Comparison of ENCODE assay signal across 1 cellular context in the genomic region with DNA sequence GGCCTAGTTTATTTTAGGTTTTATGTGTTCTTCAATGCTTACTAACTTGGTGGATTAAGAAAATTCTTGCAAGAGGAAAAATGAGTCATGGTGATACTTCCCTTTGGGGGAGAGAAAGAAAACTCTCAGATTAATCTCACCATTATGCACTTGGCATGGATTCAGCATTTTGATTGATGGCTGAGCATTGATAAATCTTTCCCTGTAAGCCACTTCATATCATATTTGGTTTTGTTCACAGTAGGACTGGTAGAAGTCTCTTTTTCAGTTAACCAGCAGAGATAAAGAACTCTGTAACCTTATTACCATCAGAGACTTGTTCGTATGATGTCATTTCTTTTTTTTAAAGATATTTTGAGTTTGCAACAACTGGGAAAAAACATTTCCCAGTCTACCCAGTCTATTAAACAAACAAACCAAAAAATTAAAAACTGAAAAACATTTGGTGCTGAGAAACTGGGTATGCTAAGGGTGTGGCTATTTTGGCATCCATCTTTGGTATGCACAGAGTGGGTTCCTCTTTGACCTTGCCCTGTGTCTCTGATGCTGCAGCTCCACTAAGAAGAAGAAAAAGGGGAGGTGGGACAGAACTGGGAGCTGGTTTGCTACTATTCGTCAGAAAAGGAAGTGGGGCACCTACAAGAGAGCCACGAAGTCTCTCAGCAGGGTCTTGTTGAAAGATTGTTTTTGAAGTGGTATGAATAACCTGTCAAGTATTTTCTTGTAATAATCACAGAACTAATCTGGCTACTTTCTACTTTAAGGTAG.
TF ChIP-seq lines count a peak whose summit lies in the region.

No MANE protein-coding gene starts in this region.

TF ChIP-seq in HEK293, 187 proteins besides CTCF, POLR2A, EP300 and RAD21 (continued from another document):
- TF ChIP-seq, protein P1, sequence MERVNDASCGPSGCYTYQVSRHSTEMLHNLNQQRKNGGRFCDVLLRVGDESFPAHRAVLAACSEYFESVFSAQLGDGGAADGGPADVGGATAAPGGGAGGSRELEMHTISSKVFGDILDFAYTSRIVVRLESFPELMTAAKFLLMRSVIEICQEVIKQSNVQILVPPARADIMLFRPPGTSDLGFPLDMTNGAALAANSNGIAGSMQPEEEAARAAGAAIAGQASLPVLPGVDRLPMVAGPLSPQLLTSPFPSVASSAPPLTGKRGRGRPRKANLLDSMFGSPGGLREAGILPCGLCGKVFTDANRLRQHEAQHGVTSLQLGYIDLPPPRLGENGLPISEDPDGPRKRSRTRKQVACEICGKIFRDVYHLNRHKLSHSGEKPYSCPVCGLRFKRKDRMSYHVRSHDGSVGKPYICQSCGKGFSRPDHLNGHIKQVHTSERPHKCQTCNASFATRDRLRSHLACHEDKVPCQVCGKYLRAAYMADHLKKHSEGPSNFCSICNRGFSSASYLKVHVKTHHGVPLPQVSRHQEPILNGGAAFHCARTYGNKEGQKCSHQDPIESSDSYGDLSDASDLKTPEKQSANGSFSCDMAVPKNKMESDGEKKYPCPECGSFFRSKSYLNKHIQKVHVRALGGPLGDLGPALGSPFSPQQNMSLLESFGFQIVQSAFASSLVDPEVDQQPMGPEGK (tag by site-specific recombination; IDR thresholded peaks at IDR 0.05) = 0 out of 2 replicates have a peak, but pooled peaks have one; percentile 20
- TF ChIP-seq, protein P2, sequence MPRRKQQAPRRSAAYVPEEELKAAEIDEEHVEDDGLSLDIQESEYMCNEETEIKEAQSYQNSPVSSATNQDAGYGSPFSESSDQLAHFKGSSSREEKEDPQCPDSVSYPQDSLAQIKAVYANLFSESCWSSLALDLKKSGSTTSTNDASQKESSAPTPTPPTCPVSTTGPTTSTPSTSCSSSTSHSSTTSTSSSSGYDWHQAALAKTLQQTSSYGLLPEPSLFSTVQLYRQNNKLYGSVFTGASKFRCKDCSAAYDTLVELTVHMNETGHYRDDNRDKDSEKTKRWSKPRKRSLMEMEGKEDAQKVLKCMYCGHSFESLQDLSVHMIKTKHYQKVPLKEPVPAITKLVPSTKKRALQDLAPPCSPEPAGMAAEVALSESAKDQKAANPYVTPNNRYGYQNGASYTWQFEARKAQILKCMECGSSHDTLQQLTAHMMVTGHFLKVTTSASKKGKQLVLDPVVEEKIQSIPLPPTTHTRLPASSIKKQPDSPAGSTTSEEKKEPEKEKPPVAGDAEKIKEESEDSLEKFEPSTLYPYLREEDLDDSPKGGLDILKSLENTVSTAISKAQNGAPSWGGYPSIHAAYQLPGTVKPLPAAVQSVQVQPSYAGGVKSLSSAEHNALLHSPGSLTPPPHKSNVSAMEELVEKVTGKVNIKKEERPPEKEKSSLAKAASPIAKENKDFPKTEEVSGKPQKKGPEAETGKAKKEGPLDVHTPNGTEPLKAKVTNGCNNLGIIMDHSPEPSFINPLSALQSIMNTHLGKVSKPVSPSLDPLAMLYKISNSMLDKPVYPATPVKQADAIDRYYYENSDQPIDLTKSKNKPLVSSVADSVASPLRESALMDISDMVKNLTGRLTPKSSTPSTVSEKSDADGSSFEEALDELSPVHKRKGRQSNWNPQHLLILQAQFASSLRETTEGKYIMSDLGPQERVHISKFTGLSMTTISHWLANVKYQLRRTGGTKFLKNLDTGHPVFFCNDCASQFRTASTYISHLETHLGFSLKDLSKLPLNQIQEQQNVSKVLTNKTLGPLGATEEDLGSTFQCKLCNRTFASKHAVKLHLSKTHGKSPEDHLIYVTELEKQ (tag by site-specific recombination; IDR thresholded peaks at IDR 0.05; ENCODE audit: borderline replicate concordance) = 0 out of 2 replicates have a peak, but pooled peaks have one; percentile 42
- TF ChIP-seq, protein P3, sequence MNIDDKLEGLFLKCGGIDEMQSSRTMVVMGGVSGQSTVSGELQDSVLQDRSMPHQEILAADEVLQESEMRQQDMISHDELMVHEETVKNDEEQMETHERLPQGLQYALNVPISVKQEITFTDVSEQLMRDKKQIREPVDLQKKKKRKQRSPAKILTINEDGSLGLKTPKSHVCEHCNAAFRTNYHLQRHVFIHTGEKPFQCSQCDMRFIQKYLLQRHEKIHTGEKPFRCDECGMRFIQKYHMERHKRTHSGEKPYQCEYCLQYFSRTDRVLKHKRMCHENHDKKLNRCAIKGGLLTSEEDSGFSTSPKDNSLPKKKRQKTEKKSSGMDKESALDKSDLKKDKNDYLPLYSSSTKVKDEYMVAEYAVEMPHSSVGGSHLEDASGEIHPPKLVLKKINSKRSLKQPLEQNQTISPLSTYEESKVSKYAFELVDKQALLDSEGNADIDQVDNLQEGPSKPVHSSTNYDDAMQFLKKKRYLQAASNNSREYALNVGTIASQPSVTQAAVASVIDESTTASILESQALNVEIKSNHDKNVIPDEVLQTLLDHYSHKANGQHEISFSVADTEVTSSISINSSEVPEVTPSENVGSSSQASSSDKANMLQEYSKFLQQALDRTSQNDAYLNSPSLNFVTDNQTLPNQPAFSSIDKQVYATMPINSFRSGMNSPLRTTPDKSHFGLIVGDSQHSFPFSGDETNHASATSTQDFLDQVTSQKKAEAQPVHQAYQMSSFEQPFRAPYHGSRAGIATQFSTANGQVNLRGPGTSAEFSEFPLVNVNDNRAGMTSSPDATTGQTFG (tag by site-specific recombination; IDR thresholded peaks at IDR 0.05; ENCODE audit: borderline replicate concordance) = no peak
- TF ChIP-seq OSR2 (tag by site-specific recombination; IDR thresholded peaks at IDR 0.05) = peak; percentile 69
- TF ChIP-seq GLIS1 (tag by site-specific recombination; IDR thresholded peaks at IDR 0.05) = 0 out of 2 replicates have a peak, but pooled peaks have one; percentile 20
- TF ChIP-seq, protein P4, sequence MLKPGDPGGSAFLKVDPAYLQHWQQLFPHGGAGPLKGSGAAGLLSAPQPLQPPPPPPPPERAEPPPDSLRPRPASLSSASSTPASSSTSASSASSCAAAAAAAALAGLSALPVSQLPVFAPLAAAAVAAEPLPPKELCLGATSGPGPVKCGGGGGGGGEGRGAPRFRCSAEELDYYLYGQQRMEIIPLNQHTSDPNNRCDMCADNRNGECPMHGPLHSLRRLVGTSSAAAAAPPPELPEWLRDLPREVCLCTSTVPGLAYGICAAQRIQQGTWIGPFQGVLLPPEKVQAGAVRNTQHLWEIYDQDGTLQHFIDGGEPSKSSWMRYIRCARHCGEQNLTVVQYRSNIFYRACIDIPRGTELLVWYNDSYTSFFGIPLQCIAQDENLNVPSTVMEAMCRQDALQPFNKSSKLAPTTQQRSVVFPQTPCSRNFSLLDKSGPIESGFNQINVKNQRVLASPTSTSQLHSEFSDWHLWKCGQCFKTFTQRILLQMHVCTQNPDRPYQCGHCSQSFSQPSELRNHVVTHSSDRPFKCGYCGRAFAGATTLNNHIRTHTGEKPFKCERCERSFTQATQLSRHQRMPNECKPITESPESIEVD (tag by site-specific recombination; IDR thresholded peaks at IDR 0.05) = peak; percentile 97
- peak; percentile 32; the same call in 1 of the 2 replicates for TF ChIP-seq SP7 (tag by site-specific recombination; IDR thresholded peaks at IDR 0.05)
- TF ChIP-seq, protein P5, sequence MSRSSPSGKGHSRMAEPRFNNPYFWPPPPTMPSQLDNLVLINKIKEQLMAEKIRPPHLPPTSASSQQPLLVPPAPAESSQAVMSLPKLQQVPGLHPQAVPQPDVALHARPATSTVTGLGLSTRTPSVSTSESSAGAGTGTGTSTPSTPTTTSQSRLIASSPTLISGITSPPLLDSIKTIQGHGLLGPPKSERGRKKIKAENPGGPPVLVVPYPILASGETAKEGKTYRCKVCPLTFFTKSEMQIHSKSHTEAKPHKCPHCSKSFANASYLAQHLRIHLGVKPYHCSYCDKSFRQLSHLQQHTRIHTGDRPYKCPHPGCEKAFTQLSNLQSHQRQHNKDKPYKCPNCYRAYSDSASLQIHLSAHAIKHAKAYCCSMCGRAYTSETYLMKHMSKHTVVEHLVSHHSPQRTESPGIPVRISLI (tag by site-specific recombination; IDR thresholded peaks at IDR 0.05) = peak; percentile 27; the same call in 1 of the 2 replicates
- TF ChIP-seq ZBTB21 (tag by site-specific recombination; IDR thresholded peaks at IDR 0.05) = peak; percentile 64; the same call in 1 of the 2 replicates
- TF ChIP-seq, protein P6, sequence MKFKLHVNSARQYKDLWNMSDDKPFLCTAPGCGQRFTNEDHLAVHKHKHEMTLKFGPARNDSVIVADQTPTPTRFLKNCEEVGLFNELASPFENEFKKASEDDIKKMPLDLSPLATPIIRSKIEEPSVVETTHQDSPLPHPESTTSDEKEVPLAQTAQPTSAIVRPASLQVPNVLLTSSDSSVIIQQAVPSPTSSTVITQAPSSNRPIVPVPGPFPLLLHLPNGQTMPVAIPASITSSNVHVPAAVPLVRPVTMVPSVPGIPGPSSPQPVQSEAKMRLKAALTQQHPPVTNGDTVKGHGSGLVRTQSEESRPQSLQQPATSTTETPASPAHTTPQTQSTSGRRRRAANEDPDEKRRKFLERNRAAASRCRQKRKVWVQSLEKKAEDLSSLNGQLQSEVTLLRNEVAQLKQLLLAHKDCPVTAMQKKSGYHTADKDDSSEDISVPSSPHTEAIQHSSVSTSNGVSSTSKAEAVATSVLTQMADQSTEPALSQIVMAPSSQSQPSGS (tag by site-specific recombination; IDR thresholded peaks at IDR 0.05; ENCODE audit: low read depth) = peak; percentile 91
- TF ChIP-seq HOXC10 (CRISPR knock-in tag; IDR thresholded peaks at IDR 0.05) = no peak
- TF ChIP-seq ZEB2 (tag by site-specific recombination; IDR thresholded peaks at IDR 0.05) = peak; percentile 67; the same call in 1 of the 2 replicates
- TF ChIP-seq ZNF621 (tag by site-specific recombination; IDR thresholded peaks at IDR 0.05) = no peak
- TF ChIP-seq ZNF2 (tag by site-specific recombination; IDR thresholded peaks at IDR 0.05) = no peak
- no peak for TF ChIP-seq ZFP69B (tag by site-specific recombination; IDR thresholded peaks at IDR 0.05)
- no peak for TF ChIP-seq ZNF571 (tag by site-specific recombination; IDR thresholded peaks at IDR 0.05)
TF ChIP-seq in HEK293: peak in this region for 19.
